Comparison of ENCODE assay signal across 6 cellular contexts in the genomic region with DNA sequence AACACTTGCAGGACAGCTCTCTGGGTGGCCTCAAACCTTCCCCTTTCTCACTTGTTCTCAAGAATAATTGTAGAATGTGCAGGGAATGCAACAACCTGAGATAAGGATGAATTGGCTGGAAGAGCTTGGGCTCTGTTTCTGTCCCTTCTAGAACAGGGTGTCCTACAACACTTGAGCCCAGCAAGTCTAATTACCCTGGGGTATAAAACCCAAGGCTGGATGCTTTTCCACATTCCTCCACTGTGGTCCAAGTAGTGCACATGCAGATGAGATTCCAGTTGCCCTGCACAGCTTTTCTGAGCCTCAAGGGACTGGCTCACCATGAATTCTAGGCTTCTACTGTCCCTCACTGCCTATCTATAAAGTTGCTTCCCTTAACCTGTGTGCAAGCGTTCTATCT.
"Had no signal": no experiment of that assay in that cellular context is flagged by ENCODE, and none has a peak within 500 bp of the region (broad histone marks: within the 10 kb centered on the region; RNA-seq: fewer than 3 reads in every experiment).

No MANE protein-coding gene starts in this region.

- H2AFZ ChIP-seq: GM23248 had no signal

- H3K4me3 ChIP-seq: GM23248, HAP-1 had no signal

- FAIRE-seq: HTR-8/SVneo had no signal

- H3K9ac ChIP-seq: GM23248 had no signal

- H3K4me1 ChIP-seq: HAP-1 had no signal

- H3K36me3 ChIP-seq: HAP-1 had no signal

- H3K9me3 ChIP-seq: HAP-1 had no signal

- H3K27ac ChIP-seq: GM23248 had no signal

- DNase-seq: GM23248, GOT3, H7, KG1 had no signal
